Comparison of ENCODE assay signal across 11 cellular contexts in the genomic region with DNA sequence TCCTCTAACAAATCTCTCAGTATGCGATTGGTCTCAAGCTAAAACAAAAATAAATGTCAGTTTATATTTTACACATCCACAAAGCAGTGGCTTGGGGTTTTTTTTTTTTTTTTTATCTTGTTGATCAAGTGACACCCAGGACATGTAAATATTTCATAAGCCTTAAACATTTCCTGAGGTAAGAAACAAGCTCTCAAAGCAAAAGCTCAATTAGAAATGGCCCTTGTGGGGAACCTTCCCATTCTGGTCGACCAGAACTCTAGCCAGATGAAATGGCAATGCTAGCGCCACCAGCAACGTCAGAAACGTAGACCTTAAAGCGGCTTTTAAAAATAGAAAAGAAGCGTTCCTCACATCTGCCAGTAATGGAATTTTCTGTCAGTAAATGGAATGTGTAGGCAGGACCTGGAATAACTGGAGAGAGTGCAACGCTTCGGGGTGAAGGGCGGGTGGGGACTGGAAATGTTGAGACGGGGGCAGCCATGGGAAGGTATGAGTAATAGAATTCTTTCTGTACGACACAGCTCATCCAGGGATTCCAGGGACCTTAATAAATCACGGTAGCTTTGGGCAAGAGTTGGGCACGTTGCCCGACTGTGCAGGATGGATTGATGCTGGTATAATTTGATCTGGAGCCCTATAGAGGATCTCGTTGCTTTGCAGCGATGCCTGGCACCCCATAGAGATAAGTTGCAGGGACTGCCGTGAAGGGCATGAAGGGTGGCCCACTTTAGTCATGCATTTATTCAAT. TPM values are rescaled to one million over a fixed set of nuclear protein-coding genes. Genes with fewer than 3 reads are reported as not detected.
DNase-seq lines count a peak whose midpoint lies in the region; ATAC-seq and TF ChIP-seq lines count a peak whose summit lies in the region.
"Had no signal": no experiment of that assay in that cellular context is flagged by ENCODE, and none has a peak within 500 bp of the region (broad histone marks: within the 10 kb centered on the region; RNA-seq: fewer than 3 reads in every experiment).

No MANE protein-coding gene starts in this region.

- in situ Hi-C loops in GM23248 (cut with MboI): no loop called here

- H3K4me2 ChIP-seq in GM23248 (ENCODE audit: unreplicated experiment): peak overlapping the region; percentile 72
- H3K4me2 ChIP-seq in skeletal muscle satellite cell (ENCODE audit: low read length): peak overlapping the region; percentile 66

- H3K9me2 ChIP-seq in GM23248 (ENCODE audit: insufficient read depth): no peaks in the 10 kb centered on the region

- H4K20me1 ChIP-seq in GM23248 (ENCODE audit: insufficient read depth): no peaks in the 10 kb centered on the region

- no peak for TF ChIP-seq CTCF in foreskin fibroblast (IDR thresholded peaks at IDR 0.05; ENCODE audit: low read depth, low read length)

- H3K27me3 ChIP-seq in GM23248 (replicated peaks; ENCODE audit: insufficient read depth) (no peaks in the 10 kb centered on the region), skeletal muscle satellite cell (ENCODE audit: control insufficient read depth, insufficient read depth, low read length) (no peaks in the 10 kb centered on the region)
- H3K27me3 ChIP-seq: upper lobe of right lung had no signal

- H3K9ac ChIP-seq in GM23248 (peak overlapping the region; percentile 84), skeletal muscle satellite cell (ENCODE audit: low read depth, low read length) (peak overlapping the region; percentile 82)

- H3K4me3 ChIP-seq in GM23248: peak overlapping the region; percentile 41
- no peak overlapping the region for H3K4me3 ChIP-seq in foreskin fibroblast (ENCODE audit: low read depth in 1 of 2, low read length in 2 of 2)
- peak overlapping the region; percentile 4 for H3K4me3 ChIP-seq in skeletal muscle satellite cell (ENCODE audit: low read length)
- H3K4me3 ChIP-seq: upper lobe of right lung had no signal

- H3K9me3 Mint-ChIP-seq in activated naive CD4-positive, alpha-beta T cell treated with anti-CD3 and anti-CD28 coated beads, Interleukin-2, amount 50 U/mL, for 72 hours: peaks cover 8 to 15% of the 10 kb centered on the region in 2 donors

- 0 out of 2 replicates have a peak overlapping the region, but pooled peaks have one; percentile 23 for H2AFZ ChIP-seq in GM23248

- H3K9me3 ChIP-seq in GM23248 (ENCODE audit: low read depth) (no peaks in the 10 kb centered on the region), skeletal muscle satellite cell (replicated peaks; ENCODE audit: low read length) (no peaks in the 10 kb centered on the region)
- H3K9me3 ChIP-seq: upper lobe of right lung had no signal

- peaks cover 40% of the 10 kb centered on the region for H3F3A ChIP-seq in GM23248 (ENCODE audit: insufficient read depth)

- DNase-seq in GM23248 (peak; percentile 92), SW480 (ENCODE audit: low spot score) (peak; percentile 88), foreskin fibroblast (peak; percentile 84 to 90), erythroblast (lab: John Stamatoyannopoulos, UW) (no peak)
- no peak for DNase-seq in activated naive CD4-positive, alpha-beta T cell treated with anti-CD3 and anti-CD28 coated beads, Interleukin-2, amount 50 U/mL, for 72 hours (ENCODE audit: low spot score in 2 of 2)
- no peak for DNase-seq in NK-92 treated with Interleukin-12 subunit alpha and Interleukin-12 subunit beta, amount 100 ng/mL, for 24 hours (lab: John Stamatoyannopoulos, UW)
- DNase-seq: activated CD4-positive, alpha-beta T cell treated with anti-CD3 and anti-CD28 coated beads for 48 hours; NCI-H2171; upper lobe of right lung had no signal

- peak overlapping the region; percentile 99 for H3K27ac ChIP-seq in GM23248
- H3K27ac ChIP-seq: upper lobe of right lung had no signal

- H3K36me3 ChIP-seq in GM23248 (ENCODE audit: low read depth): no peaks in the 10 kb centered on the region
- H3K36me3 ChIP-seq in skeletal muscle satellite cell (ENCODE audit: insufficient read depth, low read length): no peaks in the 10 kb centered on the region

- peaks cover 11 to 14% of the 10 kb centered on the region in 2 donors for H3K36me3 Mint-ChIP-seq in activated naive CD4-positive, alpha-beta T cell treated with anti-CD3 and anti-CD28 coated beads, Interleukin-2, amount 50 U/mL, for 72 hours

- no peak overlapping the region for H3K27ac Mint-ChIP-seq in activated naive CD4-positive, alpha-beta T cell treated with anti-CD3 and anti-CD28 coated beads, Interleukin-2, amount 50 U/mL, for 72 hours

- no peak for ATAC-seq in HG03159 (IDR thresholded peaks at IDR 0.05; ENCODE audit: unreplicated experiment)
- ATAC-seq in activated naive CD4-positive, alpha-beta T cell treated with anti-CD3 and anti-CD28 coated beads, Interleukin-2, amount 50 U/mL, for 72 hours: no peak
- ATAC-seq: upper lobe of right lung had no signal

- H3K4me1 ChIP-seq in GM23248 (ENCODE audit: insufficient read depth) (peaks cover 37% of the 10 kb centered on the region), skeletal muscle satellite cell (ENCODE audit: control insufficient read depth, insufficient read depth, low read length) (peaks cover 40% of the 10 kb centered on the region)

- H3K79me2 ChIP-seq in GM23248 (ENCODE audit: insufficient read depth): no peaks in the 10 kb centered on the region

- TF ChIP-seq POLR2A in erythroblast (IDR thresholded peaks at IDR 0.05; ENCODE audit: low read length): no peak

- 13 to 15% methylated on average over 18 of the region's 18 CpGs for WGBS in GM23248 (ENCODE audit: low coverage in 1 of 2, low lambda C conversion rate in 2 of 2, missing lambda C conversion rate in 2 of 2), 2 experiments

RNA-seq across cellular contexts. Expression of a gene that starts 44.4 kb away (rescaled TPM):
- 24.2 and 48.0 TPM in 2 replicates for total RNA-seq in GM23248 (2014; rRNA removed; shearing (Covaris generic))
- 19.7 and 20.1 TPM in 2 replicates for polyA plus RNA-seq in GM23248 (2016; fragmentation: Nextera tagmentation; extraction: Ambion mirVana)
- total RNA-seq in skeletal muscle satellite cell (2012; rRNA removed): 7.4 and 12.9 TPM in 2 replicates
- 10 to 100 TPM in 1 of 2 donors, 1 to 10 TPM in 1; 6.0 to 14.3 TPM for total RNA-seq in activated naive CD4-positive, alpha-beta T cell treated with anti-CD3 and anti-CD28 coated beads, Interleukin-2, amount 50 U/mL, for 72 hours

RNA-seq across cellular contexts. Expression of a gene that starts 44.5 kb away (rescaled TPM):
- 13.4 and 14.3 TPM in 2 replicates for total RNA-seq in GM23248 (2014; rRNA removed; shearing (Covaris generic))
- 16.3 and 18.8 TPM in 2 replicates for polyA plus RNA-seq in GM23248 (2016; fragmentation: Nextera tagmentation; extraction: Ambion mirVana)
- 24.1 and 24.9 TPM in 2 replicates for total RNA-seq in skeletal muscle satellite cell (2012; rRNA removed)
- total RNA-seq in activated naive CD4-positive, alpha-beta T cell treated with anti-CD3 and anti-CD28 coated beads, Interleukin-2, amount 50 U/mL, for 72 hours: 10 to 100 TPM; 22.7 to 34.2 TPM

Comparison
In these comparisons a context has a peak if more than half of its experiments do, and no peak if none do; other contexts are left out.
1. DNase-seq: peak in GM23248 (single experiment), SW480 (single experiment) and foreskin fibroblast (2 of 2); none in activated naive CD4-positive, alpha-beta T cell treated with anti-CD3 and anti-CD28 coated beads, Interleukin-2, amount 50 U/mL, for 72 hours (0 of 2), NK-92 treated with Interleukin-12 subunit alpha and Interleukin-12 subunit beta, amount 100 ng/mL, for 24 hours (single experiment) and erythroblast (0 of 2).
2. H3K4me3 ChIP-seq: peak in GM23248 (single experiment) and skeletal muscle satellite cell (single experiment); none in foreskin fibroblast (0 of 2).